ENCODE assay signal across 16 cellular contexts in the genomic region with DNA sequence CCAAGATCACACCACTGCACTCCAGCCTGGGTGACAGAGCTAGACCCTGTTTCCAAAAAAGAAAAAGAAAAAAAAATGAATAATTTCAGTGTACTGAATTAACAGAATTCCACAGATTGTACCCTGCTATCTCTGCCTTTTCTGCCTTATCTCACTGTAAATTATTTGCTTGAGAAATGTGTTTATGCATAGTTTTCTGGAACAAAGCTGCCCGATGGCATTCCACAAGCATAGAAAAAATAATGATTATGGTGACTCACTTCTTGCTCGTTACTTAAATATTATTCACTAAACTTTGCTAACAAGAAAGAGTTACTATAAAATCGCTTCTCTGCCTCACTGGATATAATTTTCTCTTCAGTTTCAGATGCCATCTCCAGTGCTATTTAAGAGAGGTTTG.
DNase-seq lines count a peak whose midpoint lies in the region; ATAC-seq and TF ChIP-seq lines count a peak whose summit lies in the region.
"Had no signal": no experiment of that assay in that cellular context is flagged by ENCODE, and none has a peak within 500 bp of the region (broad histone marks: within the 10 kb centered on the region; RNA-seq: fewer than 3 reads in every experiment).

No MANE protein-coding gene starts in this region.

- H3K9me3 ChIP-seq in GM23248 (ENCODE audit: low read depth): no peaks in the 10 kb centered on the region
- H3K9me3 ChIP-seq in body of pancreas: no peaks in the 10 kb centered on the region
- H3K9me3 ChIP-seq in hepatocyte (ENCODE audit: low read depth): no peaks in the 10 kb centered on the region
- H3K9me3 ChIP-seq in smooth muscle cell (replicated peaks; ENCODE audit: low read depth): no peaks in the 10 kb centered on the region
- H3K9me3 ChIP-seq in uterus: no peaks in the 10 kb centered on the region
- no peaks in the 10 kb centered on the region for H3K9me3 ChIP-seq in Peyer's patch

- DNase-seq in GM23248 (peak; percentile 51), body of pancreas (no peak), hepatocyte (ENCODE audit: low spot score) (no peak), smooth muscle cell (lab: John Stamatoyannopoulos, UW; ENCODE audit: unreplicated experiment) (no peak), uterus (no peak), NCI-H2227 (lab: John Stamatoyannopoulos, UW; ENCODE audit: unreplicated experiment) (no peak), Peyer's patch (no peak)
- DNase-seq: activated CD4-positive, alpha-beta memory T cell treated with anti-CD3 and anti-CD28 coated beads for 36 hours; activated naive CD8-positive, alpha-beta T cell treated with anti-CD3 and anti-CD28 coated beads, Interleukin-2, amount 50 U/mL, for 24 hours; activated T-cell treated with anti-CD3 and anti-CD28 coated beads, Interleukin-2, amount 50 U/mL, for 72 hours; cortex of kidney; NCI-H1105 treated with DMSO at 0.1 percent for 48 hours; NCI-H446; nucleus accumbens; stimulated activated naive CD8-positive, alpha-beta T cell treated with anti-CD3 and anti-CD28 coated beads, Interleukin-15, Interleukin-2, amounts not matched to agents 100 U/mL and 50 U/mL, for 24 hours had no signal

- peak overlapping the region; percentile 24; the same call in 1 of the 2 replicates for H3K27ac ChIP-seq in GM23248
- H3K27ac ChIP-seq in body of pancreas: peak overlapping the region; percentile 39 to 75 (median 64)
- H3K27ac ChIP-seq in hepatocyte: peak overlapping the region; percentile 86
- H3K27ac ChIP-seq in smooth muscle cell (ENCODE audit: low read depth): peak overlapping the region; percentile 83
- no peak overlapping the region for H3K27ac ChIP-seq in uterus
- peak overlapping the region in 2 of 4 donors; percentile 10 to 20 for H3K27ac ChIP-seq in Peyer's patch

- no peak overlapping the region; the same call in 1 of the 2 replicates for H3K4me3 ChIP-seq in GM23248
- no peak overlapping the region for H3K4me3 ChIP-seq in body of pancreas
- no peak overlapping the region for H3K4me3 ChIP-seq in hepatocyte
- H3K4me3 ChIP-seq in smooth muscle cell: no peak overlapping the region
- H3K4me3 ChIP-seq in uterus: no peak overlapping the region
- H3K4me3 ChIP-seq in Peyer's patch: no peak overlapping the region
- H3K4me3 ChIP-seq: K562 had no signal

- H3K4me2 ChIP-seq in GM23248 (ENCODE audit: unreplicated experiment) (peak overlapping the region; percentile 60), hepatocyte (peak overlapping the region; percentile 34), smooth muscle cell (peak overlapping the region; percentile 27)

- WGBS in GM23248 (ENCODE audit: low coverage in 1 of 2, low lambda C conversion rate in 2 of 2, missing lambda C conversion rate in 2 of 2), 2 experiments: 23 to 28% methylated on average over 3 of the region's 3 CpGs
- 23 to 30% methylated on average over 3 of the region's 3 CpGs for whole genome bisulfite sequencing in body of pancreas, 2 donors
- 44% methylated on average over 3 of the region's 3 CpGs for WGBS in hepatocyte (ENCODE audit: low lambda C conversion rate, missing lambda C conversion rate)
- WGBS in smooth muscle cell (ENCODE audit: low lambda C conversion rate): 39% methylated on average over 3 of the region's 3 CpGs

- peaks cover 40% of the 10 kb centered on the region for H3F3A ChIP-seq in GM23248 (ENCODE audit: insufficient read depth)
- H3F3A ChIP-seq in smooth muscle cell (ENCODE audit: low read depth): no peaks in the 10 kb centered on the region

- H3K27me3 ChIP-seq in GM23248 (replicated peaks; ENCODE audit: insufficient read depth) (no peaks in the 10 kb centered on the region), body of pancreas (no peaks in the 10 kb centered on the region), hepatocyte (no peaks in the 10 kb centered on the region), smooth muscle cell (ENCODE audit: low read depth) (no peaks in the 10 kb centered on the region), uterus (no peaks in the 10 kb centered on the region), Peyer's patch (no peaks in the 10 kb centered on the region)

- no peak overlapping the region for H2AFZ ChIP-seq in GM23248
- no peak overlapping the region for H2AFZ ChIP-seq in hepatocyte
- peak overlapping the region; percentile 32 for H2AFZ ChIP-seq in smooth muscle cell (ENCODE audit: low read depth)

- H3K79me2 ChIP-seq in GM23248 (ENCODE audit: insufficient read depth) (no peaks in the 10 kb centered on the region), hepatocyte (no peaks in the 10 kb centered on the region), smooth muscle cell (ENCODE audit: low read depth) (no peaks in the 10 kb centered on the region)

- no peak for TF ChIP-seq CTCF in body of pancreas (IDR thresholded peaks at IDR 0.05)
- TF ChIP-seq CTCF in hepatocyte (IDR thresholded peaks at IDR 0.05; ENCODE audit: poor library complexity): no peak
- TF ChIP-seq CTCF in smooth muscle cell (IDR thresholded peaks at IDR 0.05; ENCODE audit: borderline replicate concordance, insufficient read depth, poor library complexity, severe bottlenecking): no peak
- TF ChIP-seq CTCF in uterus (IDR thresholded peaks at IDR 0.05): no peak
- TF ChIP-seq CTCF in Peyer's patch (IDR thresholded peaks at IDR 0.05): no peak

- intact Hi-C loops in body of pancreas (cut with DNase I) (no loop called here), uterus (cut with DNase I; ENCODE audit: low total_unique reads) (no loop called here)

- in situ Hi-C loops in GM23248 (cut with MboI): no loop called here

- TF ChIP-seq POLR2A in body of pancreas (IDR thresholded peaks at IDR 0.05) (no peak), uterus (IDR thresholded peaks at IDR 0.05) (no peak), Peyer's patch (IDR thresholded peaks at IDR 0.05) (no peak)

- H3K9ac ChIP-seq in GM23248 (no peak overlapping the region), smooth muscle cell (ENCODE audit: low read depth) (peak overlapping the region; percentile 13)

- H3K36me3 ChIP-seq in GM23248 (ENCODE audit: low read depth): no peaks in the 10 kb centered on the region
- H3K36me3 ChIP-seq in body of pancreas (replicated peaks in 1 of 2; ENCODE audit: insufficient read depth in 1 of 2, low read depth in 2 of 2): no peaks in the 10 kb centered on the region
- no peaks in the 10 kb centered on the region for H3K36me3 ChIP-seq in hepatocyte (replicated peaks; ENCODE audit: insufficient read depth, low read depth)
- no peaks in the 10 kb centered on the region for H3K36me3 ChIP-seq in smooth muscle cell (ENCODE audit: low read depth)
- no peaks in the 10 kb centered on the region for H3K36me3 ChIP-seq in uterus
- no peaks in the 10 kb centered on the region for H3K36me3 ChIP-seq in Peyer's patch

- H4K20me1 ChIP-seq in GM23248 (ENCODE audit: insufficient read depth) (no peaks in the 10 kb centered on the region), hepatocyte (ENCODE audit: insufficient read depth, poor library complexity, severe bottlenecking) (no peaks in the 10 kb centered on the region), smooth muscle cell (ENCODE audit: low read depth) (no peaks in the 10 kb centered on the region)

- H3K9me2 ChIP-seq in GM23248 (ENCODE audit: insufficient read depth) (no peaks in the 10 kb centered on the region), hepatocyte (replicated peaks; ENCODE audit: insufficient read depth) (no peaks in the 10 kb centered on the region)

- peak; percentile 64 for ATAC-seq in body of pancreas
- ATAC-seq: K562; stimulated activated naive CD8-positive, alpha-beta T cell treated with anti-CD3 and anti-CD28 coated beads, Interleukin-15, Interleukin-2, amounts not matched to agents 100 U/mL and 50 U/mL, for 24 hours had no signal

- peaks cover 41% of the 10 kb centered on the region for H3K4me1 ChIP-seq in GM23248 (ENCODE audit: insufficient read depth)
- peaks cover 82% of the 10 kb centered on the region for H3K4me1 ChIP-seq in body of pancreas
- H3K4me1 ChIP-seq in hepatocyte (ENCODE audit: insufficient read depth): peaks cover 58% of the 10 kb centered on the region
- H3K4me1 ChIP-seq in smooth muscle cell (ENCODE audit: low read depth): peaks cover 7% of the 10 kb centered on the region
- H3K4me1 ChIP-seq in uterus: no peaks in the 10 kb centered on the region
- peaks cover 0 to 35% (median 0%) of the 10 kb centered on the region in 4 donors for H3K4me1 ChIP-seq in Peyer's patch

Comparison
In these comparisons a context has a peak if more than half of its experiments do, and no peak if none do; other contexts are left out.
1. H3K27ac ChIP-seq: peak in GM23248 (single experiment), body of pancreas (4 of 4), hepatocyte (single experiment) and smooth muscle cell (single experiment); none in uterus (0 of 2).
2. Peak in every context shown above with its lines, with median percentiles within 50 percentile points of each other: H3K4me2 ChIP-seq.